10 cellular contexts compared by ENCODE assay signal in the genomic region with DNA sequence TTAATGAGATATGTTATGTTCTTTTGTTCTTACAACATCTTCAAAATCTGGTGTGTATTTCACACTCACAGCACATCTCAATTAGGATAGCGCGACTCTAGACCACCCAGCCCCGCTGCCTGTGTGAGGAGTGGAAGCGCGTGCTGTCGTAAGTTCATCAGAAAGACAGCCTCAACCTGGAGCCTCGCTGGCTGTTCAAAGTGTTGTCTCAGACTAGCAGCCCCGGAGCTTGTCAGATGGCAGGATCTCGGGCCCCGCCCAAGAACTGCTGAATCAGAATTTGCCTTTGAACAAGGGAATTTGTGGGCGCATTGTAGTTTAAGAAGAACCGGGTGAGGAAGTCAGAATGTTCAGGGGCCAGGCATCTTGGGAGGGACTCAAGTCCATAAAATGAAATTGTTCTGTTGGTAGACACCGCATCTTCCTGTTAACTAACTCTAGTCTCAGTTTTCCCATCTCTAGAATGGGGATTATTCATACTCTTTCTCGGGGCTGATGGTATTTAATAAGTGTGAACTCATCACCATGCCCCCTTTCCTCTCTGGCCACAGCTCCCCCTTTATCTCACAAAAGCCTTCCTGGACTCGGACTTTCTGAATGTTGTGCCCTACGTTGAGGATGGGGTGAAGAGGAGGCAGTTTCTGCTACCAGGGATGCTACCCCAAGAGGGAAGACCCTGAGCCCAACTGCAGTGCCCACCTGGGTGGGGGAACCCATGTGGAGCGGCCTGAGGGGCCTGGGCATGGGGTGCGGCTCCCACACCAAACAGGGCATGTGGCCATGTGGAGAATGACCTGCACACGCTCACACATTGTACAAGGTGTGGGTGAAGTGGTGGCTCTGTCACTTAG. TPM values are rescaled to one million over a fixed set of nuclear protein-coding genes. Genes with fewer than 3 reads are reported as not detected.
A peak's percentile ranks its signal among the peaks of the same experiment; 100 is the strongest.
DNase-seq lines count a peak whose midpoint lies in the region; ATAC-seq and TF ChIP-seq lines count a peak whose summit lies in the region.
"Had no signal": no experiment of that assay in that cellular context is flagged by ENCODE, and none has a peak within 500 bp of the region (broad histone marks: within the 10 kb centered on the region; RNA-seq: fewer than 3 reads in every experiment).

No MANE protein-coding gene starts in this region.

- no peak for TF ChIP-seq CTCF in Panc1 (IDR thresholded peaks at IDR 0.05)
- TF ChIP-seq CTCF in foreskin keratinocyte (conservative IDR thresholded peaks at IDR 0.05), result no peak

- H3K4me3 ChIP-seq in Panc1 (ENCODE audit: low read depth in 2 of 2, low read length in 2 of 2), result no peak overlapping the region
- H3K4me3 ChIP-seq: GM12878, left lung had no signal

- H3K36me3 ChIP-seq in Panc1 (ENCODE audit: control insufficient read depth, insufficient read depth, low read length), result no peaks in the 10 kb centered on the region
- H3K36me3 ChIP-seq: left lung had no signal

- H3K27me3 ChIP-seq in Panc1 (ENCODE audit: control insufficient read depth, insufficient read depth, low read length), result no peaks in the 10 kb centered on the region
- no peaks in the 10 kb centered on the region for H3K27me3 ChIP-seq in foreskin keratinocyte
- H3K27me3 ChIP-seq: left lung had no signal

- BruUV-seq in Panc1 (replicated peaks; lab: Mats Ljungman, UMichigan), result no TSS peak

- H3K4me1 ChIP-seq in Panc1 (ENCODE audit: control insufficient read depth, insufficient read depth, low read length) (peaks cover 59% of the 10 kb centered on the region), foreskin keratinocyte (peaks cover 63% of the 10 kb centered on the region)

- CTCF ChIA-PET in Panc1 (lab: Charles Lee), result no interaction called here

- POLR2A ChIA-PET in Panc1 (lab: Charles Lee), result no interaction called here

- ATAC-seq in Panc1 (no peak), foreskin keratinocyte (no peak)
- ATAC-seq: GM12878, left lung had no signal

- no peak for DNase-seq in Panc1 (ENCODE audit: low read depth, low spot score)
- DNase-seq in activated CD8-positive, alpha-beta memory T cell treated with anti-CD3 and anti-CD28 coated beads, Interleukin-2, amount 50 U/mL, for 4 hours, result peak; percentile 79
- DNase-seq in foreskin keratinocyte, result peak; percentile 52 to 75
- DNase-seq in stimulated activated CD8-positive, alpha-beta memory T cell treated with anti-CD3 and anti-CD28 coated beads, Interleukin-2, amount 100 ng/mL, for 1 hour (ENCODE audit: low read depth in 2 of 2), result peak; percentile 29 to 68
- DNase-seq in posterior vena cava (ENCODE audit: low spot score), result no peak
- DNase-seq in AG08395 (ENCODE audit: low spot score), result no peak
- no peak for DNase-seq in NCI-H526 treated with DMSO at 0.1 percent for 48 hours (lab: John Stamatoyannopoulos, UW)
- no peak for DNase-seq in epidermal melanocyte (ENCODE audit: insufficient read length, low spot score)

- in situ Hi-C loops in Panc1 (cut with HindIII; ENCODE audit: low pct_unique_long_range_greater_than_20kb, low sequenced_read_pairs), result no loop called here

- H3K27ac ChIP-seq in Panc1 (ENCODE audit: low read length) (peak overlapping the region; percentile 92), foreskin keratinocyte (peak overlapping the region; percentile 100)
- H3K27ac ChIP-seq: left lung had no signal

- intact Hi-C loops in Panc1 (cut with micrococcal nuclease; ENCODE audit: unreplicated experiment) (no loop called here), posterior vena cava (cut with DNase I) (no loop called here)

- H3K9me3 ChIP-seq in Panc1 (ENCODE audit: control insufficient read depth, insufficient read depth, low read depth, low read length), result no peaks in the 10 kb centered on the region
- H3K9me3 ChIP-seq: left lung had no signal

RNA-seq across cellular contexts. Expression of a gene that starts 40.4 kb away (rescaled TPM):
- total RNA-seq in Panc1 (2021; ENCODE audit: unreplicated experiment), result 78.4 TPM
- 63.8 TPM for polyA plus RNA-seq in Panc1 (2012; ENCODE audit: insufficient read length)
- total RNA-seq in foreskin keratinocyte, result 78.2 and 96.0 TPM in 2 replicates
- polyA plus RNA-seq in foreskin keratinocyte, result 44.6 and 47.5 TPM in 2 replicates
- total RNA-seq in posterior vena cava, result 10 to 100 TPM; 87.8 to 89.9 TPM

Comparison
In these comparisons a context has a peak if more than half of its experiments do, and no peak if none do; other contexts are left out.
1. DNase-seq: peak in activated CD8-positive, alpha-beta memory T cell treated with anti-CD3 and anti-CD28 coated beads, Interleukin-2, amount 50 U/mL, for 4 hours (single experiment), foreskin keratinocyte (2 of 2) and stimulated activated CD8-positive, alpha-beta memory T cell treated with anti-CD3 and anti-CD28 coated beads, Interleukin-2, amount 100 ng/mL, for 1 hour (2 of 2); none in Panc1 (single experiment), posterior vena cava (single experiment), AG08395 (single experiment), NCI-H526 treated with DMSO at 0.1 percent for 48 hours (single experiment) and epidermal melanocyte (single experiment).